ENCODE assay signal across 10 cellular contexts in the genomic region with DNA sequence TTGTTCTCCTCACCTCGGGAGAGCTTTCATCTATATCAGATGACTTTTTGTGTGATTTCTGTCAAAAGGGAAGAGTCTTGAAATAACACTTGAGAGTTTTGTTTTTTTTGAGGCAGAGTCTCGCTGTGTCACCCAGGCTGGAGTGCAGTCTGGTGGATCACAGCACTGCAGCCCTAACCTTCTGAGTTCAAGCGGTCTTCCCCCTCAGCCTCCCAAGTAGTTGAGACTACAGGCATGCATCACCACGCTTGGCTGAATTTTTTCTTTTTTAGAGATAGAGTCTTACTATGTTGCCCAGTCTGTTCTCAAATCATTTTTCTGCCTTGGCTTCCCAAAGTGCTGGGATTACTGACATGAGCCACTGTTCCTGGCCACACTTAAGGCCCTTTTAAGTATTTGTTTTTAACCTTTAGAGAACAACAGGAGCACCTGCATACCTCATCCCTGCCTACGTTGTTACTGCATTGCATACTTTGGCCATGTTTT. TPM values are rescaled to one million over a fixed set of nuclear protein-coding genes. Genes with fewer than 3 reads are reported as not detected.
DNase-seq lines count a peak whose midpoint lies in the region; ATAC-seq and TF ChIP-seq lines count a peak whose summit lies in the region.
"Had no signal": no experiment of that assay in that cellular context is flagged by ENCODE, and none has a peak within 500 bp of the region (broad histone marks: within the 10 kb centered on the region; RNA-seq: fewer than 3 reads in every experiment).

No MANE protein-coding gene starts in this region.

- H3K27ac ChIP-seq in left lung, result peak overlapping the region; percentile 34 to 45
- H3K27ac ChIP-seq: C4-2B, KMS-11 had no signal

- DNase-seq in stimulated activated CD4-positive, alpha-beta T cell treated with anti-CD3 and anti-CD28 coated beads, Interleukin-1b, Interleukin-23, amount 100 ng/mL, for 48 hours, result peak; percentile 66
- DNase-seq in stimulated activated CD4-positive, alpha-beta T cell treated with anti-CD3 and anti-CD28 coated beads, Interleukin-12 subunit alpha, Interleukin-12 subunit beta, amount 100 ng/mL, for 4 hours, result no peak
- DNase-seq in activated naive CD4-positive, alpha-beta T cell treated with anti-CD3 and anti-CD28 coated beads, Interleukin-2, amount 50 U/mL, for 72 hours (ENCODE audit: low spot score in 2 of 2), result peak in 1 of 2 donors; percentile 66
- no peak for DNase-seq in left lung
- DNase-seq in 8988T, result no peak
- no peak for DNase-seq in NOMO-1 treated with dmso at 0.1 percent for 144 hours (lab: John Stamatoyannopoulos, UW; ENCODE audit: unreplicated experiment)

- H3K4me1 ChIP-seq in left lung, result peaks cover 7 to 14% of the 10 kb centered on the region in 2 donors

- peak overlapping the region; percentile 75 to 98 for H3K27ac Mint-ChIP-seq in activated naive CD4-positive, alpha-beta T cell treated with anti-CD3 and anti-CD28 coated beads, Interleukin-2, amount 50 U/mL, for 72 hours

- H3K4me3 ChIP-seq in left lung, result no peak overlapping the region

- peaks cover 8 to 9% of the 10 kb centered on the region in 2 donors for H3K9me3 Mint-ChIP-seq in activated naive CD4-positive, alpha-beta T cell treated with anti-CD3 and anti-CD28 coated beads, Interleukin-2, amount 50 U/mL, for 72 hours

- no peaks in the 10 kb centered on the region for H3K9me3 ChIP-seq in left lung

- TF ChIP-seq CTCF in left lung (IDR thresholded peaks at IDR 0.05), result no peak

- H3K36me3 Mint-ChIP-seq in activated naive CD4-positive, alpha-beta T cell treated with anti-CD3 and anti-CD28 coated beads, Interleukin-2, amount 50 U/mL, for 72 hours, result peaks cover 22 to 34% of the 10 kb centered on the region in 2 donors

- H3K36me3 ChIP-seq in left lung, result no peaks in the 10 kb centered on the region

- H3K27me3 ChIP-seq in left lung, result no peaks in the 10 kb centered on the region

- ATAC-seq in activated naive CD4-positive, alpha-beta T cell treated with anti-CD3 and anti-CD28 coated beads, Interleukin-2, amount 50 U/mL, for 72 hours, result peak; percentile 88 to 97
- ATAC-seq in left lung (peak; percentile 79), HG03108 (IDR thresholded peaks at IDR 0.05; ENCODE audit: unreplicated experiment) (no peak), GM18909 (IDR thresholded peaks at IDR 0.05; ENCODE audit: poor library complexity, unreplicated experiment) (no peak)

- intact Hi-C loops in left lung (cut with DNase I), result no loop called here

RNA-seq across cellular contexts. Expression of a gene that starts 11.4 kb away (rescaled TPM):
- total RNA-seq in activated naive CD4-positive, alpha-beta T cell treated with anti-CD3 and anti-CD28 coated beads, Interleukin-2, amount 50 U/mL, for 72 hours, result 100 to 1,000 TPM; 107 to 152 TPM
- 10 to 100 TPM; 34.1 to 46.3 TPM for total RNA-seq in left lung

Comparison
In these comparisons a context has a peak if more than half of its experiments do, and no peak if none do; other contexts are left out.
1. ATAC-seq: peak in activated naive CD4-positive, alpha-beta T cell treated with anti-CD3 and anti-CD28 coated beads, Interleukin-2, amount 50 U/mL, for 72 hours (2 of 2) and left lung (single experiment); none in HG03108 (single experiment) and GM18909 (single experiment).